12 cellular contexts compared by ENCODE assay signal in genomic region chr18:9731380-9731779, GRCh38. TPM values are rescaled to one million over a fixed set of nuclear protein-coding genes. Genes with fewer than 3 reads are reported as not detected.
DNase-seq lines count a peak whose midpoint lies in the region; ATAC-seq and TF ChIP-seq lines count a peak whose summit lies in the region.
"Had no signal": no experiment of that assay in that cellular context is flagged by ENCODE, and none has a peak within 500 bp of the region (broad histone marks: within the 10 kb centered on the region; RNA-seq: fewer than 3 reads in every experiment).

No MANE protein-coding gene starts in this region.

- H3K27me3 ChIP-seq in adipocyte (replicated peaks; ENCODE audit: control insufficient read depth, insufficient read depth, low read length): no peaks in the 10 kb centered on the region
- H3K27me3 ChIP-seq: esophagus squamous epithelium had no signal

- H3K9me3 ChIP-seq in adipocyte (ENCODE audit: control insufficient read depth, low read length): no peaks in the 10 kb centered on the region
- H3K9me3 ChIP-seq: esophagus squamous epithelium had no signal

- no peak for ATAC-seq in GM19324 (IDR thresholded peaks at IDR 0.05; ENCODE audit: low FRiP score, unreplicated experiment)
- ATAC-seq: activated T-helper 17 cell treated with anti-CD3 and anti-CD28 coated beads, Interleukin-2, amount 50 U/mL, for 72 hours; left lobe of liver had no signal

- H3K4me1 ChIP-seq in adipocyte (ENCODE audit: control insufficient read depth, insufficient read depth, low read length): no peaks in the 10 kb centered on the region

- H3K36me3 Mint-ChIP-seq in HFFc6 (ENCODE audit: low read depth): peaks cover 11% of the 10 kb centered on the region
- H3K36me3 Mint-ChIP-seq in CD14-positive monocyte: peaks cover 61 to 72% of the 10 kb centered on the region in 2 donors
- H3K36me3 Mint-ChIP-seq in mesothelial cell of epicardium: peaks cover 1% of the 10 kb centered on the region

- no peak for TF ChIP-seq CTCF in HFFc6 (IDR thresholded peaks at IDR 0.05)
- TF ChIP-seq CTCF in foreskin fibroblast (IDR thresholded peaks at IDR 0.05; ENCODE audit: low read depth, low read length): no peak
- TF ChIP-seq CTCF in CD14-positive monocyte (IDR thresholded peaks at IDR 0.05): no peak
- no peak for TF ChIP-seq CTCF in mesothelial cell of epicardium (IDR thresholded peaks at IDR 0.05; ENCODE audit: unreplicated experiment)

- H3K27me3 Mint-ChIP-seq in HFFc6 (ENCODE audit: insufficient read depth) (peaks cover 6% of the 10 kb centered on the region), CD14-positive monocyte (ENCODE audit: low read depth in 3 of 3) (peaks cover 0 to 2% (median 0%) of the 10 kb centered on the region in 3 donors), mesothelial cell of epicardium (ENCODE audit: low read depth) (no peaks in the 10 kb centered on the region)

- DNase-seq in HFFc6 (peak; percentile 88), adipocyte (ENCODE audit: low read depth) (peak; percentile 63), foreskin fibroblast (peak; percentile 80 to 91), stromal cell of bone marrow (ENCODE audit: low read depth) (peak; percentile 77), CD14-positive monocyte (ENCODE audit: low spot score) (no peak), mesothelial cell of epicardium (ENCODE audit: low spot score in 2 of 2, unreplicated experiment in 2 of 2) (no peak)
- DNase-seq: esophagus squamous epithelium, nephron progenitor cell, T-helper 2 cell had no signal

- H3K9ac ChIP-seq in adipocyte (ENCODE audit: low read length): no peak overlapping the region

- H3K4me1 Mint-ChIP-seq in HFFc6 (ENCODE audit: low read depth) (peaks cover 18% of the 10 kb centered on the region), CD14-positive monocyte (peaks cover 47% of the 10 kb centered on the region), mesothelial cell of epicardium (peaks cover 3% of the 10 kb centered on the region)
- H3K4me1 Mint-ChIP-seq: activated T-helper 17 cell treated with anti-CD3 and anti-CD28 coated beads, Interleukin-2, amount 50 U/mL, for 72 hours had no signal

- H3K4me3 ChIP-seq in adipocyte (ENCODE audit: low read length) (no peak overlapping the region), foreskin fibroblast (ENCODE audit: low read depth in 1 of 2, low read length in 2 of 2) (no peak overlapping the region)
- H3K4me3 ChIP-seq: esophagus squamous epithelium had no signal

- intact Hi-C loops in CD14-positive monocyte (cut with micrococcal nuclease): no loop called here

- H3K9me3 Mint-ChIP-seq in HFFc6: no peaks in the 10 kb centered on the region
- H3K9me3 Mint-ChIP-seq in CD14-positive monocyte: no peaks in the 10 kb centered on the region
- no peaks in the 10 kb centered on the region for H3K9me3 Mint-ChIP-seq in mesothelial cell of epicardium
- H3K9me3 Mint-ChIP-seq: activated T-helper 17 cell treated with anti-CD3 and anti-CD28 coated beads, Interleukin-2, amount 50 U/mL, for 72 hours; nephron progenitor cell had no signal

- H3K4me3 Mint-ChIP-seq in HFFc6 (no peak overlapping the region), CD14-positive monocyte (no peak overlapping the region), mesothelial cell of epicardium (no peak overlapping the region)
- H3K4me3 Mint-ChIP-seq: activated T-helper 17 cell treated with anti-CD3 and anti-CD28 coated beads, Interleukin-2, amount 50 U/mL, for 72 hours; nephron progenitor cell had no signal

- peak overlapping the region; percentile 39; the same call in 1 of the 2 replicates for H3K27ac Mint-ChIP-seq in HFFc6
- H3K27ac Mint-ChIP-seq in CD14-positive monocyte: peak overlapping the region in 3 of 7 donors; percentile 43 to 63 (median 57)
- no peak overlapping the region for H3K27ac Mint-ChIP-seq in mesothelial cell of epicardium
- H3K27ac Mint-ChIP-seq: activated T-helper 17 cell treated with anti-CD3 and anti-CD28 coated beads, Interleukin-2, amount 50 U/mL, for 72 hours; nephron progenitor cell had no signal

- peaks cover 16% of the 10 kb centered on the region for H3K36me3 ChIP-seq in adipocyte (ENCODE audit: control insufficient read depth, insufficient read depth, low read length, severe bottlenecking)

RNA-seq across cellular contexts. Expression of gene RAB31, which starts 23.3 kb away (rescaled TPM):
- total RNA-seq in HFFc6 (2021; fragmentation: NEBNext Ultra II Directional; extraction: Animal tissue kit (Norgen Biotek cat#: 25700)): 10 to 100 TPM; 29.4 to 47.5 (median 43.5) TPM
- polyA plus RNA-seq in CD14-positive monocyte: 100 to 1,000 TPM; 348 to 367 TPM
- total RNA-seq in mesothelial cell of epicardium: 20.0 to 21.8 TPM (median 21.8 TPM) in 3 replicates

Comparison
In these comparisons a context has a peak if more than half of its experiments do, and no peak if none do; other contexts are left out.
1. DNase-seq: peak in HFFc6 (single experiment), adipocyte (single experiment), foreskin fibroblast (2 of 2) and stromal cell of bone marrow (single experiment); none in CD14-positive monocyte (single experiment) and mesothelial cell of epicardium (0 of 2).